17 cellular contexts compared by ENCODE assay signal in the genomic region with DNA sequence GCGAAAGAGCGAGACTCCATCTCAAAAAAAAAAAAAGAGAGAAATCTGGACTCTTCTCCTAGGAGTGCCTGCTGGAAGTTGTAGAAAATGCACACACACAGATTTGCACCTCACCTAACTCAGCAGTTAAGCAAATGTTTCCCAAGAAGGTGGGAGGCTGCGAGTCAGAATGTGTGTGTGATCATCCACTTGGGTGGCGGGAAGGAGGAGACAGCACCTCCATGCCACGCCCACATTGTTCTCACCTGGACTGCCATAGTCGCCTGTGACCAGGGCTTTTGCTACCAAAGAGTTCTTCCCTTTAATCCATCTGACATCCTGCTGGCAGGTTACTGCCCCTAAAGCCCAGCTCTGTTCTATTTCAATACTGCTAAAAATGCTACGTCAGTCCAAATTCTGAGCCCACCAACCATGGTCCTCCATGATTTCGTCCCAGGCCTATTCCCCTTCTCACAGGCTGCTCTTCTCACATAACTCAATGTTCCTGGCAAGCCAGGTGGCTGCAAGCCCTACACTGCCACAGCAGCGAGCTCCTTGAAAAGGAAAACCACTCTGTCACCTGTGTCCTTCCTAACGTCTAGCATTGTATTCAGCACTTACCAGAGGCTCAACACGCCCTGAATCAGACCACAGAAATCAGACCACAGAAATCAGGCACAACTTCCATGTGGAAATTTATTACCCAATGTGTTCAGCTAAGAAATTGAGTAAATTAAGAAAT.
"Had no signal": no experiment of that assay in that cellular context is flagged by ENCODE, and none has a peak within 500 bp of the region (broad histone marks: within the 10 kb centered on the region; RNA-seq: fewer than 3 reads in every experiment).

No MANE protein-coding gene starts in this region.

- H3K27me3 Mint-ChIP-seq: activated CD4-positive, alpha-beta T cell treated with anti-CD3 and anti-CD28 coated beads for 36 hours had no signal

- H3K27ac ChIP-seq: ascending aorta, tibial artery had no signal

- DNase-seq: activated CD4-positive, alpha-beta T cell treated with anti-CD3 and anti-CD28 coated beads for 36 hours; activated CD8-positive, alpha-beta memory T cell treated with anti-CD3 and anti-CD28 coated beads, Interleukin-2, amount 50 U/mL, for 48 hours; activated CD8-positive, alpha-beta T cell treated with anti-CD3 and anti-CD28 coated beads, Interleukin-2, amount 10 ng/mL, durations not matched to agents 7 days and 5 days; activated naive CD4-positive, alpha-beta T cell; central memory CD4-positive, alpha-beta T cell; cortex of kidney; effector CD8-positive, alpha-beta T cell; left cardiac atrium; naive thymus-derived CD8-positive, alpha-beta T cell; right cardiac atrium; tibial artery had no signal

- ATAC-seq: activated CD4-positive, alpha-beta T cell treated with anti-CD3 and anti-CD28 coated beads for 36 hours; activated CD8-positive, alpha-beta T cell treated with anti-CD3 and anti-CD28 coated beads, Interleukin-2, amount 10 ng/mL, durations not matched to agents 7 days and 5 days; left cardiac atrium; naive thymus-derived CD8-positive, alpha-beta T cell; right cardiac atrium had no signal

- H3K36me3 Mint-ChIP-seq: naive thymus-derived CD8-positive, alpha-beta T cell had no signal

- H3K9me3 Mint-ChIP-seq: activated T-helper 1 cell treated with anti-CD3 and anti-CD28 coated beads, Interleukin-12 subunit alpha, Interleukin-12 subunit beta, Interleukin-2, Interleukin-4 antibody, amounts not matched to agents 30 ng/mL and 10 ng/mL and 1 ng/mL, durations not matched to agents 14 hours and 24 hours and 36 hours; naive thymus-derived CD8-positive, alpha-beta T cell; T-helper 2 cell treated with Interferon-gamma antibody and Interleukin-4, amounts not matched to agents 5 μg/mL and 100 μg/mL, for 36 hours had no signal

- H3K4me2 ChIP-seq: smooth muscle cell had no signal

- H3K4me3 Mint-ChIP-seq: activated CD4-positive, alpha-beta T cell treated with anti-CD3 and anti-CD28 coated beads for 36 hours; activated CD8-positive, alpha-beta T cell treated with anti-CD3 and anti-CD28 coated beads, Interleukin-2, amount 10 ng/mL, durations not matched to agents 7 days and 5 days; activated T-helper 1 cell treated with anti-CD3 and anti-CD28 coated beads, Interleukin-12 subunit alpha, Interleukin-12 subunit beta, Interleukin-2, Interleukin-4 antibody, amounts not matched to agents 30 ng/mL and 10 ng/mL and 1 ng/mL, durations not matched to agents 14 hours and 24 hours and 36 hours; naive thymus-derived CD8-positive, alpha-beta T cell; T-helper 2 cell treated with Interferon-gamma antibody and Interleukin-4, amounts not matched to agents 5 μg/mL and 100 μg/mL, for 36 hours had no signal

- H3K36me3 ChIP-seq: ascending aorta, tibial artery had no signal

- H3K4me3 ChIP-seq: ascending aorta, lung, mucosa of descending colon, smooth muscle cell, tibial artery had no signal

- H3K27me3 ChIP-seq: ascending aorta, tibial artery had no signal

- H3K9me3 ChIP-seq: ascending aorta, mucosa of descending colon, tibial artery had no signal

- H3K4me1 ChIP-seq: ascending aorta had no signal
